ENCODE assay signal across 9 cellular contexts in the genomic region with DNA sequence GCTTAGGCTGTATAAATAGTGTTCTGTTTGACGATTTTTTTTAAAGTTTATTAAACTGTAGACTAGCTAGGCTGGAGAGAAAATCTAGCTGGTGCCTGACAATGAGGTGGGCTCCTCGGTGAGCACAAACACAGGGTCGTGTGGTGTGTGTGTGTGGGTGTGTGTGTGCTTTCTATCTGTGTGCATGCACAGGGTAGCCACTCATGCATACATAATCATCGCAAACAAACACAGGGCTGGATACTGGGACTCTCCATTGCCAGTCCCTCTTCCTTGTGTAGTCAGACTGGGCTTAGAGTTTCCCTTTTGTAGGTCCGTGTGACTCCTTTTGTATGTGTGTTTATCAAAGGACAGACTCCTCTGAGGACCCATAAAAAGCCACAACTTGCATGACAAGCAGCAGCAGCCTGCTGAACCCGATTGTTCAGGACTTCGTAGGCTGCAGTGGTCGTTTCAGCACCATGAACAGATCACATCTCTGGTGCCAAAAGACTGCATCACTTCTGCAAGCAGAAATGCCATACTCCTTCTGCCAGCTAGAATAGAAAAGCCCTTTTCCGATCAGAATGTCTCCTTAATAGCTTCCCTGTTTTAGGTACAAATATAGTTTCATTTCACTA. TPM values are rescaled to one million over a fixed set of nuclear protein-coding genes. Genes with fewer than 3 reads are reported as not detected.
A peak's percentile ranks its signal among the peaks of the same experiment; 100 is the strongest.
DNase-seq lines count a peak whose midpoint lies in the region; ATAC-seq and TF ChIP-seq lines count a peak whose summit lies in the region.
"Had no signal": no experiment of that assay in that cellular context is flagged by ENCODE, and none has a peak within 500 bp of the region (broad histone marks: within the 10 kb centered on the region; RNA-seq: fewer than 3 reads in every experiment).

No MANE protein-coding gene starts in this region.

- no peaks in the 10 kb centered on the region for H3K9me3 ChIP-seq in sigmoid colon

- DNase-seq in GM20000 (ENCODE audit: low spot score) (peak; percentile 28), NCI-H774 (lab: John Stamatoyannopoulos, UW) (peak; percentile 43), ecto neural progenitor cell (ENCODE audit: low spot score) (peak; percentile 61), neural crest cell (ENCODE audit: low read depth, low spot score) (peak; percentile 18), AML-193 (lab: John Stamatoyannopoulos, UW) (no peak), sigmoid colon (no peak)
- DNase-seq: activated CD8-positive, alpha-beta memory T cell treated with anti-CD3 and anti-CD28 coated beads, Interleukin-2, amount 10 ng/mL, durations not matched to agents 7 days and 5 days had no signal

- no peak for ATAC-seq in GM18502 (IDR thresholded peaks at IDR 0.05; ENCODE audit: poor library complexity, unreplicated experiment)
- no peak for ATAC-seq in esophagus mucosa
- ATAC-seq: activated CD8-positive, alpha-beta memory T cell treated with anti-CD3 and anti-CD28 coated beads, Interleukin-2, amount 10 ng/mL, durations not matched to agents 7 days and 5 days had no signal

- TF ChIP-seq CTCF in GM20000 (IDR thresholded peaks at IDR 0.05; ENCODE audit: extremely low read depth, missing control alignments) (no peak), neural crest cell (conservative IDR thresholded peaks at IDR 0.05) (no peak), sigmoid colon (IDR thresholded peaks at IDR 0.05) (no peak)

- H3K27me3 Mint-ChIP-seq in neural crest cell (ENCODE audit: low read depth): peaks cover 93% of the 10 kb centered on the region

- H3K9me3 Mint-ChIP-seq in neural crest cell: no peaks in the 10 kb centered on the region

- H3K36me3 Mint-ChIP-seq in neural crest cell (ENCODE audit: low read depth): no peaks in the 10 kb centered on the region

- 8 to 9% methylated on average over 9 of the region's 9 CpGs for WGBS in sigmoid colon, 2 donors

- peaks cover 36 to 93% (median 70%) of the 10 kb centered on the region in 3 donors for H3K27me3 ChIP-seq in sigmoid colon

- H3K4me3 Mint-ChIP-seq in neural crest cell: peak overlapping the region; percentile 77
- H3K4me3 Mint-ChIP-seq: activated CD8-positive, alpha-beta memory T cell treated with anti-CD3 and anti-CD28 coated beads, Interleukin-2, amount 10 ng/mL, durations not matched to agents 7 days and 5 days had no signal

- no peak for TF ChIP-seq EP300 in sigmoid colon (IDR thresholded peaks at IDR 0.05)

- H3K36me3 ChIP-seq in sigmoid colon: no peaks in the 10 kb centered on the region

- TF ChIP-seq POLR2A in sigmoid colon (IDR thresholded peaks at IDR 0.05): no peak

- no peak overlapping the region for H3K27ac Mint-ChIP-seq in neural crest cell (ENCODE audit: unreplicated experiment)
- H3K27ac Mint-ChIP-seq: activated CD8-positive, alpha-beta memory T cell treated with anti-CD3 and anti-CD28 coated beads, Interleukin-2, amount 10 ng/mL, durations not matched to agents 7 days and 5 days had no signal

- no peak overlapping the region for H3K4me3 ChIP-seq in sigmoid colon

- H3K4me1 Mint-ChIP-seq in neural crest cell: peaks cover 26% of the 10 kb centered on the region
- H3K4me1 Mint-ChIP-seq: activated CD8-positive, alpha-beta memory T cell treated with anti-CD3 and anti-CD28 coated beads, Interleukin-2, amount 10 ng/mL, durations not matched to agents 7 days and 5 days had no signal

- peaks cover 0 to 27% (median 23%) of the 10 kb centered on the region in 4 donors for H3K4me1 ChIP-seq in sigmoid colon

- intact Hi-C loops in sigmoid colon (cut with DNase I): no loop called here

- no peak overlapping the region for H3K27ac ChIP-seq in sigmoid colon

RNA-seq across cellular contexts. Expression of a gene that starts 0.9 kb away (rescaled TPM):
- total RNA-seq in neural crest cell (0.79 and 1.0 TPM in 2 replicates), esophagus mucosa (not detected), sigmoid colon (1 to 10 TPM; 1.3 to 3.6 (median 2.0) TPM)
- polyA plus RNA-seq in sigmoid colon: under 1 TPM in 2 of 3 donors, not detected in 1; 0.58 to 0.60 TPM
- total RNA-seq: activated CD8-positive, alpha-beta memory T cell treated with anti-CD3 and anti-CD28 coated beads, Interleukin-2, amount 10 ng/mL, durations not matched to agents 7 days and 5 days had no signal

Comparison
In these comparisons a context has a peak if more than half of its experiments do, and no peak if none do; other contexts are left out.
1. DNase-seq: peak in GM20000 (single experiment), NCI-H774 (single experiment), ecto neural progenitor cell (single experiment) and neural crest cell (single experiment); none in AML-193 (0 of 2) and sigmoid colon (single experiment).